Comparison of ENCODE assay signal across 1 cellular context in genomic region chr22:46068908-46069481, GRCh38.
TF ChIP-seq lines count a peak whose summit lies in the region.

No MANE protein-coding gene starts in this region.

TF ChIP-seq in SK-N-SH, 30 proteins besides CTCF, POLR2A, EP300 and RAD21 (continued from another document):
- TF ChIP-seq REST (IDR thresholded peaks at IDR 0.05; ENCODE audit: low read depth, low read length): 0 out of 2 replicates have a peak, but pooled peaks have one; percentile 17
- TF ChIP-seq USF1 (IDR thresholded peaks at IDR 0.05; ENCODE audit: borderline replicate concordance, low read depth): no peak
- TF ChIP-seq RCOR1 (IDR thresholded peaks at IDR 0.05; ENCODE audit: low read length): no peak
- no peak; the same call in 1 of the 2 replicates for TF ChIP-seq ELF1 (IDR thresholded peaks at IDR 0.05)
- TF ChIP-seq GABPA (IDR thresholded peaks at IDR 0.05; ENCODE audit: low read depth): no peak
- TF ChIP-seq NFIC (IDR thresholded peaks at IDR 0.05; ENCODE audit: borderline replicate concordance): peak; percentile 60
- no peak for TF ChIP-seq SMC3 (IDR thresholded peaks at IDR 0.05; ENCODE audit: low read depth, low read length)
